Comparison of ENCODE assay signal across 8 cellular contexts in the genomic region with DNA sequence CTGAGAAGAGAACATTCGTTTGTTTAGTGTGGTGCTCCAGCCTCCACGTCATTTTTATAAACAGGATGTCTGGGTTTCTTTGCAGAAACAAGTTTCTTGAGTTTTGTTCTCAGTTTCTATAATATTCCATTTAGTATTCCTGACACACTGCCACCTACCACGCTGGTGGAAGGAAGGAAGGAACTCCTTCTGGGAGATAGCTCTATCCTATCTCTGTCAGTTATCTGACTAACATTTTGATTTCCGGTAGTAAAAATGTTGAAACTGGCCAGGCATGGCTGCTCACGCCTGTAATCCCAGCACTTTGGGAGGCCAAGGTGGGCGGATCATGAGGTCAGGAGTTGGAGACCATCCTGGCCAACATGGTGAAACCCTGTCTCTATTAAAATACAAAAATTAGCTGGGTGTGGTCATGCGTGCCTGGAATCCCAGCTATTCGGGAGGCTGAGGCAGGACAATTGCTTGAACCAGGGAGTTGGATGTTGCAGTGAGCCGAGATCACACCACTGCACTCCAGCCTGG.
DNase-seq lines count a peak whose midpoint lies in the region; FAIRE-seq and TF ChIP-seq lines count a peak whose summit lies in the region.
"Not testable (repeated sequence)": the region's sequence is repeated elsewhere in the genome, so short reads cannot be mapped to it uniquely, and the experiment has no call there.

No MANE protein-coding gene starts in this region.

- H3K4me2 ChIP-seq in PC-9, result peak overlapping the region; percentile 58

- CTCF ChIA-PET in PC-9 (lab: Charles Lee), result interaction anchor here (0.6 kb wide), 1 partner anchor 15 kb away, joined by 3 read pairs; no protein-coding TSS in a partner anchor

- TF ChIP-seq CTCF in AG09319 (IDR thresholded peaks at IDR 0.05; ENCODE audit: low read depth, low read length); PC-9 (conservative IDR thresholded peaks at IDR 0.05); chondrocyte (IDR thresholded peaks at IDR 0.05); fibroblast of villous mesenchyme (IDR thresholded peaks at IDR 0.05; ENCODE audit: insufficient read depth, low read depth, low read length): not testable (repeated sequence)

- peak; percentile 59 for FAIRE-seq in urothelium cell line (lab: Jason Lieb, UNC)

- BruUV-seq in PC-9 (replicated peaks; lab: Mats Ljungman, UMichigan), result not testable (repeated sequence)

- not testable (repeated sequence) for H3K9me3 ChIP-seq in PC-9 (ENCODE audit: insufficient read depth, low read depth); mesodermal cell (ENCODE audit: control insufficient read depth, low read length)

- H3K27me3 Mint-ChIP-seq in activated T-cell treated with anti-CD3 and anti-CD28 coated beads, Interleukin-2, amount 50 U/mL, for 24 hours; chondrocyte (ENCODE audit: low read depth): not testable (repeated sequence)

- H3K79me2 ChIP-seq in PC-9 (ENCODE audit: low read depth), result peaks cover 21% of the 10 kb centered on the region

- peaks cover 70% of the 10 kb centered on the region for H3F3A ChIP-seq in PC-9 (ENCODE audit: insufficient read depth, low read depth)

- not testable (repeated sequence) for H3K27me3 ChIP-seq in PC-9 (ENCODE audit: insufficient read depth, low read depth)

- H3K4me1 ChIP-seq in PC-9 (replicated peaks; ENCODE audit: insufficient read depth), result peaks cover 70% of the 10 kb centered on the region
- peaks cover 54% of the 10 kb centered on the region for H3K4me1 ChIP-seq in mesodermal cell (ENCODE audit: control insufficient read depth, insufficient read depth, low read length, poor library complexity, severe bottlenecking)

- WGBS in mesodermal cell (ENCODE audit: insufficient coverage in 2 of 2), 2 experiments, result 85 to 88% methylated on average over 7 to 9 of the region's 9 CpGs

- H3K9me3 Mint-ChIP-seq in activated T-cell treated with anti-CD3 and anti-CD28 coated beads, Interleukin-2, amount 50 U/mL, for 24 hours; chondrocyte (ENCODE audit: low read depth): not testable (repeated sequence)

- peak overlapping the region; percentile 29 for H3K27ac Mint-ChIP-seq in activated T-cell treated with anti-CD3 and anti-CD28 coated beads, Interleukin-2, amount 50 U/mL, for 24 hours
- peak overlapping the region; percentile 83 for H3K27ac Mint-ChIP-seq in chondrocyte (ENCODE audit: unreplicated experiment)

- H3K36me3 ChIP-seq in PC-9 (ENCODE audit: low read depth); mesodermal cell (ENCODE audit: control insufficient read depth, insufficient read depth, low read length): not testable (repeated sequence)

- not testable (repeated sequence) for H4K20me1 ChIP-seq in PC-9 (ENCODE audit: insufficient read depth)

- DNase-seq in AG09319 (ENCODE audit: extremely low read depth, low read depth) (peak; percentile 25), HCEC 1CT (peak; percentile 31), PC-9 (peak in 1 of 2 experiments; percentile 44), fibroblast of villous mesenchyme (ENCODE audit: low read depth) (peak; percentile 81), urothelium cell line (ENCODE audit: low spot score) (peak; percentile 58)
- DNase-seq in activated T-cell treated with anti-CD3 and anti-CD28 coated beads, Interleukin-2, amount 50 U/mL, for 24 hours; chondrocyte (ENCODE audit: low spot score): not testable (repeated sequence)

- not testable (repeated sequence) for H3K4me3 Mint-ChIP-seq in activated T-cell treated with anti-CD3 and anti-CD28 coated beads, Interleukin-2, amount 50 U/mL, for 24 hours; chondrocyte (ENCODE audit: unreplicated experiment)

- POLR2A ChIA-PET in PC-9 (lab: Charles Lee; ENCODE audit: unreplicated experiment), result interaction anchor here (0.5 to 2.0 kb wide), 5 partner anchors 26 to 205 kb away, joined by 3 to 15 read pairs (median 6); no protein-coding TSS in a partner anchor

- H3K9me2 ChIP-seq in PC-9 (ENCODE audit: insufficient read depth), result not testable (repeated sequence)

- not testable (repeated sequence) for H3K36me3 Mint-ChIP-seq in activated T-cell treated with anti-CD3 and anti-CD28 coated beads, Interleukin-2, amount 50 U/mL, for 24 hours (ENCODE audit: low read depth); chondrocyte (ENCODE audit: low read depth)

- H3K4me1 Mint-ChIP-seq in activated T-cell treated with anti-CD3 and anti-CD28 coated beads, Interleukin-2, amount 50 U/mL, for 24 hours (ENCODE audit: low read depth), result peaks cover 36% of the 10 kb centered on the region
- peaks cover 41% of the 10 kb centered on the region for H3K4me1 Mint-ChIP-seq in chondrocyte (ENCODE audit: low read depth)

- not testable (repeated sequence) for H2AFZ ChIP-seq in PC-9

- H3K27ac ChIP-seq in PC-9, result peak overlapping the region; percentile 99
- H3K27ac ChIP-seq in mesodermal cell (ENCODE audit: low read depth, low read length, severe bottlenecking), result peak overlapping the region; percentile 49

- H3K4me3 ChIP-seq in PC-9; fibroblast of villous mesenchyme (ENCODE audit: low read depth, low read length); mesodermal cell (ENCODE audit: extremely low read depth, insufficient read depth, low read length, poor library complexity, severe bottlenecking): not testable (repeated sequence)

- intact Hi-C loops in PC-9 (cut with micrococcal nuclease; ENCODE audit: unreplicated experiment), result loop anchor here (5.0 kb wide), 2 partner anchors 368 to 388 kb away; a partner anchor contains a TSS
